In genomic region chr3:69791111-69791510, GRCh38 we compare ENCODE assay signal across 11 cellular contexts. TPM values are rescaled to one million over a fixed set of nuclear protein-coding genes. Genes with fewer than 3 reads are reported as not detected.
A peak's percentile ranks its signal among the peaks of the same experiment; 100 is the strongest.
DNase-seq lines count a peak whose midpoint lies in the region; ATAC-seq and TF ChIP-seq lines count a peak whose summit lies in the region.
"Had no signal": no experiment of that assay in that cellular context is flagged by ENCODE, and none has a peak within 500 bp of the region (broad histone marks: within the 10 kb centered on the region; RNA-seq: fewer than 3 reads in every experiment).

No MANE protein-coding gene starts in this region.

- peaks cover 14 to 35% of the 10 kb centered on the region in 2 donors for H3K4me1 ChIP-seq in adrenal gland (replicated peaks in 1 of 2)
- H3K4me1 ChIP-seq in effector memory CD4-positive, alpha-beta T cell (ENCODE audit: control insufficient read depth, insufficient read depth, low read length, poor library complexity, severe bottlenecking), result no peaks in the 10 kb centered on the region

- no peaks in the 10 kb centered on the region for H3K27me3 ChIP-seq in adrenal gland
- H3K27me3 ChIP-seq in effector memory CD4-positive, alpha-beta T cell (replicated peaks; ENCODE audit: control insufficient read depth, insufficient read depth, low read length, poor library complexity, severe bottlenecking), result no peaks in the 10 kb centered on the region

- H3K4me3 ChIP-seq in adrenal gland, result no peak overlapping the region
- H3K4me3 ChIP-seq in effector memory CD4-positive, alpha-beta T cell (ENCODE audit: insufficient read depth, low read depth, low read length, poor library complexity, severe bottlenecking), result no peak overlapping the region

- no peaks in the 10 kb centered on the region for H3K36me3 ChIP-seq in adrenal gland (replicated peaks in 1 of 2)
- no peaks in the 10 kb centered on the region for H3K36me3 ChIP-seq in effector memory CD4-positive, alpha-beta T cell (ENCODE audit: control insufficient read depth, insufficient read depth, low read length)

- H3K27me3 Mint-ChIP-seq in activated naive CD8-positive, alpha-beta T cell treated with anti-CD3 and anti-CD28 coated beads, Interleukin-2, amount 50 U/mL, for 24 hours, result peaks cover 2% of the 10 kb centered on the region

- 41 to 53% (median 49%) methylated on average over 6 of the region's 6 CpGs for WGBS in adrenal gland, 4 donors

- intact Hi-C loops in adrenal gland (cut with DNase I) (loop anchor here (5.0 to 10.0 kb wide), 2 partner anchors 99 to 154 kb away; no protein-coding TSS in a partner anchor), Right ventricle myocardium inferior (cut with DNase I) (loop anchor here (5.0 kb wide), 1 partner anchor 66 kb away; no protein-coding TSS in a partner anchor)

- H3K27ac Mint-ChIP-seq in activated naive CD8-positive, alpha-beta T cell treated with anti-CD3 and anti-CD28 coated beads, Interleukin-2, amount 50 U/mL, for 24 hours, result no peak overlapping the region

- no peak for TF ChIP-seq POLR2A in adrenal gland (IDR thresholded peaks at IDR 0.05)

- DNase-seq in EH (ENCODE audit: low read depth), result peak; percentile 85
- peak; percentile 19 to 85 (median 71) for DNase-seq in adrenal gland
- peak; percentile 84 for DNase-seq in Right ventricle myocardium inferior (ENCODE audit: missing footprints)
- DNase-seq in renal cortical epithelial cell (ENCODE audit: low read depth), result peak; percentile 81
- DNase-seq in effector memory CD4-positive, alpha-beta T cell, result no peak
- no peak for DNase-seq in HPDE6-E6E7 (ENCODE audit: extremely low spot score)
- no peak for DNase-seq in activated naive CD8-positive, alpha-beta T cell treated with anti-CD3 and anti-CD28 coated beads, Interleukin-2, amount 50 U/mL, for 24 hours
- DNase-seq: central memory CD4-positive, alpha-beta T cell; NCI-H82 had no signal

- H3K9me3 Mint-ChIP-seq in activated naive CD8-positive, alpha-beta T cell treated with anti-CD3 and anti-CD28 coated beads, Interleukin-2, amount 50 U/mL, for 24 hours, result no peaks in the 10 kb centered on the region

- peak; percentile 81 for ATAC-seq in Right ventricle myocardium inferior
- ATAC-seq in GM18861 (IDR thresholded peaks at IDR 0.05; ENCODE audit: unreplicated experiment), result no peak
- no peak for ATAC-seq in activated naive CD8-positive, alpha-beta T cell treated with anti-CD3 and anti-CD28 coated beads, Interleukin-2, amount 50 U/mL, for 24 hours
- ATAC-seq: activated CD4-positive, CD25-positive, alpha-beta regulatory T cell treated with anti-CD3 and anti-CD28 coated beads, Interleukin-2, amount 50 U/mL, for 24 hours had no signal

- no peaks in the 10 kb centered on the region for H3K36me3 Mint-ChIP-seq in activated naive CD8-positive, alpha-beta T cell treated with anti-CD3 and anti-CD28 coated beads, Interleukin-2, amount 50 U/mL, for 24 hours (ENCODE audit: low read depth)

- no peak for TF ChIP-seq CTCF in adrenal gland (IDR thresholded peaks at IDR 0.05)

- H3K4me3 Mint-ChIP-seq in activated naive CD8-positive, alpha-beta T cell treated with anti-CD3 and anti-CD28 coated beads, Interleukin-2, amount 50 U/mL, for 24 hours, result no peak overlapping the region

- H3K4me1 Mint-ChIP-seq in activated naive CD8-positive, alpha-beta T cell treated with anti-CD3 and anti-CD28 coated beads, Interleukin-2, amount 50 U/mL, for 24 hours, result no peaks in the 10 kb centered on the region

- H3K9me3 ChIP-seq in adrenal gland (replicated peaks in 1 of 3), result no peaks in the 10 kb centered on the region
- no peaks in the 10 kb centered on the region for H3K9me3 ChIP-seq in effector memory CD4-positive, alpha-beta T cell (ENCODE audit: control insufficient read depth, low read length)

- peak overlapping the region in 2 of 5 donors; percentile 10 to 20 for H3K27ac ChIP-seq in adrenal gland
- no peak overlapping the region for H3K27ac ChIP-seq in effector memory CD4-positive, alpha-beta T cell (ENCODE audit: insufficient read depth, low read length, poor library complexity, severe bottlenecking)

RNA-seq across cellular contexts. Expression of gene MITF, which starts 51.8 kb away (rescaled TPM):
- 10 to 100 TPM in 6 of 8 donors, 1 to 10 TPM in 2; 7.5 to 23.4 (median 15.2) TPM for total RNA-seq in adrenal gland
- 1 to 10 TPM; 2.4 to 9.2 (median 4.9) TPM for polyA plus RNA-seq in adrenal gland
- total RNA-seq in Right ventricle myocardium inferior, result 71.0 TPM
- total RNA-seq in renal cortical epithelial cell, result 46.7 and 109 TPM in 2 replicates

Comparison
In these comparisons a context has a peak if more than half of its experiments do, and no peak if none do; other contexts are left out.
1. DNase-seq: peak in EH (single experiment), adrenal gland (7 of 7), Right ventricle myocardium inferior (single experiment) and renal cortical epithelial cell (single experiment); none in effector memory CD4-positive, alpha-beta T cell (0 of 3), HPDE6-E6E7 (single experiment) and activated naive CD8-positive, alpha-beta T cell treated with anti-CD3 and anti-CD28 coated beads, Interleukin-2, amount 50 U/mL, for 24 hours (single experiment).